ENCODE assay signal across 11 cellular contexts in the genomic region with DNA sequence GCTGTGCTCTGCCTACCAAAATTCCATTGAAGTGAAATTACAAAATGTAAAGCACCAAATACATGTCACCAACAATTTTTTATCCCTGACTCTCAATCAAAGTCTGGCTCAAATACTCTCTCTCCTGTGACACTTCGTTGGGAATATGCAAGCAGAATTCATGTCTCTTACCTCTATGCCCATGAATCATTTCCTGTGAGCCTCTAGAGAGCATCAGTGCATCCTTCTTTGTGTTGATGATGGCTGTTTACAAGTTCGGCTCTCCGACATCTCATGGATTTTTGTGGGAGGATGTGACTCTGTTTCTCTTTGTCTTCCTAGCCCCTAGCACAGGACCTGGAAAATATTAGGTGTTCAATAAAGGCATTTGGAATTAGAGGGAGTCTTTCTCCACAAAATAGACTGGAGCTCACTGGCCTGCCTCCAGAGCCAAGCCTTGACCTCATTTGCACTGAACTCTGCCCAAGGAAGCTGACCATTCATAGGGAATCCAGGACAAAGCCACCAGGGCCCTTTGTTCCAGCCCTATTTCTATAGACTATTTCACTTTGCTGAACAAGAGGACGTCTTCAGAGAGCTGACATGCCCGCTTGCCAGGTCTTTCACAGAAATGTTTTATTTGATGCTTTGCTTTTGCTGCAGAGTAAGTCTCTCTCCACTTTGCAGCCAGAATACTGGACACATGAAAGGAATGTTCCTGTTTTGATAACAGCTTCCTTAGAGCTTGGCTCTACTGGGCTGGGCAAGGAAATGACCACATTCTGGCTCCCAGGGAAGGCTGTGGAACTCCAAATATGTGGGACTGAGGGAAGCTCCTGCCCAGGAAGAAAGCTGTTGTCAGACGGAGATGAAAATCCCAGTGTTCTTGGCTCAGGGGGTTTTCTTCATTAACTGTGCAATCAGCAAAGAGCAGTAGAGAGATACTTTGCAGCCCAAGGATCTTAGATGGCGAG.
DNase-seq lines count a peak whose midpoint lies in the region; ATAC-seq, FAIRE-seq and TF ChIP-seq lines count a peak whose summit lies in the region.
"Had no signal": no experiment of that assay in that cellular context is flagged by ENCODE, and none has a peak within 500 bp of the region (broad histone marks: within the 10 kb centered on the region; RNA-seq: fewer than 3 reads in every experiment).

No MANE protein-coding gene starts in this region.

- no peak for FAIRE-seq in GM12892 (lab: Jason Lieb, UNC)

- H3K4me1 ChIP-seq in Caco-2: peaks cover 9% of the 10 kb centered on the region; the same call in 1 of the 2 replicates
- H3K4me1 ChIP-seq: colonic mucosa had no signal

- no peaks in the 10 kb centered on the region for H3K27me3 Mint-ChIP-seq in progenitor cell of endocrine pancreas
- H3K27me3 Mint-ChIP-seq in Caco-2 (ENCODE audit: insufficient read depth, unreplicated experiment): no peaks in the 10 kb centered on the region

- H3K36me3 ChIP-seq in Caco-2 (ENCODE audit: control insufficient read depth, insufficient read depth, low read length): no peaks in the 10 kb centered on the region
- H3K36me3 ChIP-seq: colonic mucosa had no signal

- POLR2A ChIA-PET in Caco-2 (lab: Charles Lee): no interaction called here

- H3K27ac Mint-ChIP-seq in progenitor cell of endocrine pancreas: peak overlapping the region; percentile 69
- no peak overlapping the region for H3K27ac Mint-ChIP-seq in Caco-2 (ENCODE audit: unreplicated experiment)
- H3K27ac Mint-ChIP-seq: GM23338, memory B cell had no signal

- H3K4me3 Mint-ChIP-seq in progenitor cell of endocrine pancreas (ENCODE audit: low read depth): no peak overlapping the region
- no peak overlapping the region for H3K4me3 Mint-ChIP-seq in Caco-2 (ENCODE audit: unreplicated experiment)
- H3K4me3 Mint-ChIP-seq: GM23338, memory B cell had no signal

- H3K9me3 ChIP-seq in Caco-2: 0 out of 2 replicates have a peak, but pooled peaks cover 3% of the 10 kb centered on the region
- H3K9me3 ChIP-seq: colonic mucosa had no signal

- DNase-seq in EL (peak; percentile 97), SW480 (ENCODE audit: low spot score) (peak; percentile 16), foreskin fibroblast (peak; percentile 65 to 67), progenitor cell of endocrine pancreas (ENCODE audit: low spot score, unreplicated experiment) (no peak), Caco-2 (no peak), NCI-H187 treated with DMSO at 0.1 percent for 48 hours (lab: John Stamatoyannopoulos, UW) (no peak), GM12892 (ENCODE audit: insufficient read length) (no peak)
- DNase-seq: colonic mucosa had no signal

- no peak for ATAC-seq in HG02759 (IDR thresholded peaks at IDR 0.05; ENCODE audit: unreplicated experiment)
- ATAC-seq: GM23338 had no signal

- CTCF ChIA-PET in Caco-2 (lab: Charles Lee): no interaction called here

- H3K4me3 ChIP-seq in foreskin fibroblast (ENCODE audit: low read depth in 1 of 2, low read length in 2 of 2): no peak overlapping the region
- H3K4me3 ChIP-seq in Caco-2 (ENCODE audit: low read depth, low read length): no peak overlapping the region
- H3K4me3 ChIP-seq: colonic mucosa, GM23338 had no signal

- BruUV-seq in Caco-2 (replicated peaks; lab: Mats Ljungman, UMichigan): no TSS peak

- TF ChIP-seq CTCF in foreskin fibroblast (IDR thresholded peaks at IDR 0.05; ENCODE audit: low read depth, low read length): no peak
- TF ChIP-seq CTCF in progenitor cell of endocrine pancreas (IDR thresholded peaks at IDR 0.05; ENCODE audit: unreplicated experiment): no peak
- no peak for TF ChIP-seq CTCF in Caco-2 (IDR thresholded peaks at IDR 0.05; ENCODE audit: insufficient read depth in 1 of 2, low read depth in 1 of 2, low read length in 1 of 2, severe bottlenecking in 1 of 2, unreplicated experiment in 1 of 2)

- no peaks in the 10 kb centered on the region for H3K36me3 Mint-ChIP-seq in progenitor cell of endocrine pancreas (ENCODE audit: insufficient read depth)
- no peaks in the 10 kb centered on the region for H3K36me3 Mint-ChIP-seq in Caco-2 (ENCODE audit: insufficient read depth, unreplicated experiment)
- H3K36me3 Mint-ChIP-seq: memory B cell had no signal

- H3K9me3 Mint-ChIP-seq in progenitor cell of endocrine pancreas (ENCODE audit: low read depth): no peaks in the 10 kb centered on the region
- no peaks in the 10 kb centered on the region for H3K9me3 Mint-ChIP-seq in Caco-2 (ENCODE audit: unreplicated experiment)
- H3K9me3 Mint-ChIP-seq: GM23338, memory B cell had no signal

- H3K27me3 ChIP-seq in Caco-2 (replicated peaks; ENCODE audit: control insufficient read depth, insufficient read depth, low read length): no peaks in the 10 kb centered on the region
- H3K27me3 ChIP-seq: colonic mucosa had no signal

- no peak for TF ChIP-seq POLR2A in GM12892 (IDR thresholded peaks at IDR 0.05; ENCODE audit: low read depth, low read length)

- H3K4me1 Mint-ChIP-seq in progenitor cell of endocrine pancreas (ENCODE audit: low read depth) (no peaks in the 10 kb centered on the region), Caco-2 (ENCODE audit: low read depth, unreplicated experiment) (peaks cover 12% of the 10 kb centered on the region)
- H3K4me1 Mint-ChIP-seq: memory B cell had no signal

- intact Hi-C loops in Caco-2 (cut with micrococcal nuclease; ENCODE audit: unreplicated experiment): no loop called here

Comparison
In these comparisons a context has a peak if more than half of its experiments do, and no peak if none do; other contexts are left out.
1. DNase-seq: peak in EL (single experiment), SW480 (single experiment) and foreskin fibroblast (2 of 2); none in progenitor cell of endocrine pancreas (single experiment), Caco-2 (0 of 2), NCI-H187 treated with DMSO at 0.1 percent for 48 hours (single experiment) and GM12892 (single experiment).